ENCODE assay signal across 18 cellular contexts in the genomic region with DNA sequence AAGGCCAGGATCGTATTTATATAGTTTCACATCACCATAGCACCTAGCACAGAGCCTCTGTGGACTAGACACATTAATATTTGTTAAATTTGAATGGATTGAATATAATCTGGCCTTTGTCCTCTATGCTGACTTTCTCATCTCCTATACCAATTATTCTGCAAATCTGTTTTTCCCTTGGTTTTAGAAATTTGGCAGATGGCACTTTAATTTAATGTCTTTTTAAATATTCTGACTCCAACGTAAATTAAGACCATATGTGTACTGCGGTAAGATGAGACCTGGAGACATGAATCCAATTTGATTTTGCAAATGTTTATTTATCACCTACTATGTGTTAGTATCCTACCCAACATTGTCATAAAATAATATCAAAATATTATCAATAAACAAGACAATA.
A peak's percentile ranks its signal among the peaks of the same experiment; 100 is the strongest.
DNase-seq lines count a peak whose midpoint lies in the region; ATAC-seq and TF ChIP-seq lines count a peak whose summit lies in the region.
"Had no signal": no experiment of that assay in that cellular context is flagged by ENCODE, and none has a peak within 500 bp of the region (broad histone marks: within the 10 kb centered on the region; RNA-seq: fewer than 3 reads in every experiment).

No MANE protein-coding gene starts in this region.

- DNase-seq in DMS 273 treated with DMSO at 0.1 percent for 48 hours (lab: John Stamatoyannopoulos, UW) (peak; percentile 82), NCI-H446 treated with DMSO at 0.1 percent for 48 hours (lab: John Stamatoyannopoulos, UW) (peak; percentile 53), SK-N-SH (peak; percentile 5), heart left ventricle (no peak), nephron progenitor cell (no peak)
- DNase-seq in stimulated activated CD4-positive, alpha-beta T cell treated with anti-CD3 and anti-CD28 coated beads, Interleukin-4, amount 100 ng/mL, for 4 hours, result no peak
- DNase-seq: BE2C; C1 segment of cervical spinal cord; CD4-positive, CD25-positive, alpha-beta regulatory T cell; CD8-positive, alpha-beta memory T cell; COR-L47; DMS153; DMS79; GDM1; GOT3; HFFc6 had no signal

- H3K27me3 ChIP-seq in SK-N-SH (ENCODE audit: insufficient read depth), result no peaks in the 10 kb centered on the region
- H3K27me3 ChIP-seq in heart left ventricle, result no peaks in the 10 kb centered on the region
- H3K27me3 ChIP-seq: BE2C had no signal

- WGBS in SK-N-SH (ENCODE audit: low lambda C conversion rate), result 37% methylated on average over 3 of the region's 3 CpGs
- 50 to 83% (median 74%) methylated on average over 3 of the region's 3 CpGs for WGBS in heart left ventricle, 4 donors

- POLR2A ChIA-PET in SK-N-SH (lab: Yijun Ruan, JAX), result no interaction called here

- H3K27ac ChIP-seq in SK-N-SH (ENCODE audit: low read depth in 2 of 2, low read length in 1 of 2) (peak overlapping the region in 1 of 2 experiments; percentile 68; a peak in 2 of 4 replicates), heart left ventricle (no peak overlapping the region)
- H3K27ac ChIP-seq: HL-60 had no signal

- CTCF ChIA-PET in SK-N-SH (lab: Yijun Ruan, JAX), result interaction anchor here (1.5 kb wide), 1 partner anchor 719 kb away, joined by 3 read pairs; no protein-coding TSS in a partner anchor

- H3K4me3 Mint-ChIP-seq in nephron progenitor cell, result no peak overlapping the region
- H3K4me3 Mint-ChIP-seq: CD4-positive, CD25-positive, alpha-beta regulatory T cell; CD8-positive, alpha-beta memory T cell; HFFc6 had no signal

- H3K9ac ChIP-seq in SK-N-SH, result no peak overlapping the region

- no peaks in the 10 kb centered on the region for H3K36me3 Mint-ChIP-seq in nephron progenitor cell (ENCODE audit: low read depth)
- H3K36me3 Mint-ChIP-seq: CD4-positive, CD25-positive, alpha-beta regulatory T cell; CD8-positive, alpha-beta memory T cell had no signal

- ATAC-seq in heart left ventricle, result no peak
- ATAC-seq: HCT116 had no signal

- H3K9me3 ChIP-seq in SK-N-SH (no peaks in the 10 kb centered on the region), heart left ventricle (no peaks in the 10 kb centered on the region)
- H3K9me3 ChIP-seq: BE2C had no signal

- no peak for TF ChIP-seq CTCF in SK-N-SH (IDR thresholded peaks at IDR 0.05)
- no peak for TF ChIP-seq CTCF in heart left ventricle (IDR thresholded peaks at IDR 0.05)
- TF ChIP-seq CTCF in nephron progenitor cell (IDR thresholded peaks at IDR 0.05), result no peak

- H3K79me2 ChIP-seq in SK-N-SH (ENCODE audit: insufficient read depth), result no peaks in the 10 kb centered on the region

- no peaks in the 10 kb centered on the region for H3K9me3 Mint-ChIP-seq in nephron progenitor cell

- intact Hi-C loops in heart left ventricle (cut with DNase I), result loop anchor here in 1 of 10 donors (10.0 kb wide), 1 partner anchor 92 kb away; no protein-coding TSS in a partner anchor

- no peaks in the 10 kb centered on the region for H3F3A ChIP-seq in SK-N-SH (replicated peaks; ENCODE audit: insufficient read depth)

- peak in 1 of 2 experiments; percentile 56; a peak in 2 of 4 replicates for TF ChIP-seq EP300 in SK-N-SH (IDR thresholded peaks at IDR 0.05; ENCODE audit: borderline replicate concordance in 1 of 2, low read depth in 1 of 2, low read length in 1 of 2)

- TF ChIP-seq POLR2A in heart left ventricle (IDR thresholded peaks at IDR 0.05), result no peak

- no peaks in the 10 kb centered on the region for H3K36me3 ChIP-seq in SK-N-SH (replicated peaks in 1 of 2; ENCODE audit: control insufficient read depth in 1 of 2, insufficient read depth in 2 of 2, low read length in 1 of 2)
- no peaks in the 10 kb centered on the region for H3K36me3 ChIP-seq in heart left ventricle
- H3K36me3 ChIP-seq: BE2C had no signal

- no peaks in the 10 kb centered on the region for H3K27me3 Mint-ChIP-seq in nephron progenitor cell (ENCODE audit: low read depth, poor library complexity)
- H3K27me3 Mint-ChIP-seq: CD4-positive, CD25-positive, alpha-beta regulatory T cell; CD8-positive, alpha-beta memory T cell had no signal

- no peak overlapping the region for H3K27ac Mint-ChIP-seq in nephron progenitor cell
- H3K27ac Mint-ChIP-seq: CD4-positive, CD25-positive, alpha-beta regulatory T cell; CD8-positive, alpha-beta memory T cell; HFFc6 had no signal

- H2AFZ ChIP-seq in SK-N-SH (ENCODE audit: low read depth), result no peak overlapping the region

- no peak overlapping the region for H3K4me3 ChIP-seq in SK-N-SH (ENCODE audit: low read depth in 2 of 2, low read length in 1 of 2)
- no peak overlapping the region for H3K4me3 ChIP-seq in heart left ventricle

- H3K4me1 Mint-ChIP-seq in nephron progenitor cell, result peaks cover 8% of the 10 kb centered on the region
- H3K4me1 Mint-ChIP-seq: CD4-positive, CD25-positive, alpha-beta regulatory T cell; CD8-positive, alpha-beta memory T cell had no signal

- H4K20me1 ChIP-seq in SK-N-SH (ENCODE audit: insufficient read depth), result no peaks in the 10 kb centered on the region

- H3K4me1 ChIP-seq in SK-N-SH (ENCODE audit: control insufficient read depth in 1 of 2, insufficient read depth in 2 of 2, low read depth in 1 of 2, low read length in 1 of 2), result peaks cover 0 to 13% of the 10 kb centered on the region in 2 experiments; a peak in 2 of 4 replicates
- no peaks in the 10 kb centered on the region for H3K4me1 ChIP-seq in heart left ventricle
- H3K4me1 ChIP-seq: BE2C had no signal

- no peak overlapping the region for H3K4me2 ChIP-seq in SK-N-SH

- no peak for TF ChIP-seq RAD21 in SK-N-SH (IDR thresholded peaks at IDR 0.05; ENCODE audit: low read length)

- H3K9me2 ChIP-seq in SK-N-SH, result no peaks in the 10 kb centered on the region

TF ChIP-seq in SK-N-SH, 30 proteins besides CTCF, POLR2A, EP300 and RAD21:
- TF ChIP-seq TAF1 (IDR thresholded peaks at IDR 0.05; ENCODE audit: borderline replicate concordance, low read depth, low read length), result no peak
- TF ChIP-seq GATA2 (CRISPR knock-in tag; IDR thresholded peaks at IDR 0.05), result no peak
- no peak for TF ChIP-seq MXI1 (IDR thresholded peaks at IDR 0.05; ENCODE audit: low read depth, low read length)
- no peak for TF ChIP-seq SMC3 (IDR thresholded peaks at IDR 0.05; ENCODE audit: low read depth, low read length)
- no peak for TF ChIP-seq NFIC (IDR thresholded peaks at IDR 0.05; ENCODE audit: borderline replicate concordance)
- TF ChIP-seq EZH2phosphoT487 (IDR thresholded peaks at IDR 0.05; ENCODE audit: borderline replicate concordance, low read depth), result no peak
- no peak for TF ChIP-seq NRF1 (IDR thresholded peaks at IDR 0.05; ENCODE audit: low read depth, low read length)

Comparison
In these comparisons a context has a peak if more than half of its experiments do, and no peak if none do; other contexts are left out.
1. DNase-seq: peak in DMS 273 treated with DMSO at 0.1 percent for 48 hours (single experiment), NCI-H446 treated with DMSO at 0.1 percent for 48 hours (single experiment) and SK-N-SH (single experiment); none in stimulated activated CD4-positive, alpha-beta T cell treated with anti-CD3 and anti-CD28 coated beads, Interleukin-4, amount 100 ng/mL, for 4 hours (0 of 2), heart left ventricle (0 of 5) and nephron progenitor cell (single experiment).